Comparison of ENCODE assay signal across 14 cellular contexts in the genomic region with DNA sequence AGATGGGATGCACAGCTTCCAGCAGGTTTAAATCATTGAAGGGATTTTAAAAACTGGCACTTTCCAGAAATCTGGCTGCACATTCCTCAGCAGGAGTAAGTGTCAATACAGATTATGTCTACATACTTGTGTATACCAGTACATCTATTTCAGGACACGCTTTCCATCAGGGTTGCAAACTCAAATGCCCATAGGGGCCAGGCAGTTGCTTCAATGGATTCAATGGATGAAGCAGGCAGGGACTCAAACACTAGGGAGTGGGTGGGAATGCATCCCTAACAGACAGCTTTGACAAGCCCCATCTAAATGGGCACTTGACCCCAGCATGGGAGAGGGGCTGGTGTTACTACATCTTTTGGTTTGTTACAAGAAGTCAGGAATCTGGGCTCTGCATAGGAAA.
DNase-seq lines count a peak whose midpoint lies in the region; ATAC-seq and TF ChIP-seq lines count a peak whose summit lies in the region.
"Had no signal": no experiment of that assay in that cellular context is flagged by ENCODE, and none has a peak within 500 bp of the region (broad histone marks: within the 10 kb centered on the region; RNA-seq: fewer than 3 reads in every experiment).

No MANE protein-coding gene starts in this region.

- H3K27ac Mint-ChIP-seq in activated naive CD4-positive, alpha-beta T cell treated with anti-CD3 and anti-CD28 coated beads for 36 hours = peak overlapping the region; percentile 95
- peak overlapping the region; percentile 94 to 96 for H3K27ac Mint-ChIP-seq in effector memory CD8-positive, alpha-beta T cell
- peak overlapping the region; percentile 97 for H3K27ac Mint-ChIP-seq in stimulated activated naive CD8-positive, alpha-beta T cell treated with anti-CD3 and anti-CD28 coated beads, Interleukin-15, amount 100 ng/mL, for 72 hours

- H3K36me3 Mint-ChIP-seq in activated naive CD4-positive, alpha-beta T cell treated with anti-CD3 and anti-CD28 coated beads for 36 hours (ENCODE audit: low read depth) = peaks cover 6% of the 10 kb centered on the region
- peaks cover 15% of the 10 kb centered on the region for H3K36me3 Mint-ChIP-seq in effector memory CD8-positive, alpha-beta T cell (ENCODE audit: insufficient read depth)
- H3K36me3 Mint-ChIP-seq: brain had no signal

- peaks cover 3% of the 10 kb centered on the region for H3K9me3 Mint-ChIP-seq in activated naive CD4-positive, alpha-beta T cell treated with anti-CD3 and anti-CD28 coated beads for 36 hours
- H3K9me3 Mint-ChIP-seq in effector memory CD8-positive, alpha-beta T cell = no peaks in the 10 kb centered on the region
- H3K9me3 Mint-ChIP-seq in stimulated activated naive CD8-positive, alpha-beta T cell treated with anti-CD3 and anti-CD28 coated beads, Interleukin-15, amount 100 ng/mL, for 72 hours = no peaks in the 10 kb centered on the region
- H3K9me3 Mint-ChIP-seq: activated T-cell treated with anti-CD3 and anti-CD28 coated beads, Interleukin-2, amount 50 U/mL, for 4 hours had no signal

- H3K4me3 Mint-ChIP-seq in activated naive CD4-positive, alpha-beta T cell treated with anti-CD3 and anti-CD28 coated beads for 36 hours = no peak overlapping the region
- H3K4me3 Mint-ChIP-seq in effector memory CD8-positive, alpha-beta T cell = peak overlapping the region; percentile 14 to 29
- H3K4me3 Mint-ChIP-seq in stimulated activated naive CD8-positive, alpha-beta T cell treated with anti-CD3 and anti-CD28 coated beads, Interleukin-15, amount 100 ng/mL, for 72 hours = peak overlapping the region; percentile 15 to 67
- H3K4me3 Mint-ChIP-seq: activated T-cell treated with anti-CD3 and anti-CD28 coated beads, Interleukin-2, amount 50 U/mL, for 4 hours; brain had no signal

- H3K27ac ChIP-seq in SK-N-MC (0 out of 2 replicates have a peak overlapping the region, but pooled peaks have one; percentile 16), foreskin keratinocyte (no peak overlapping the region)
- H3K27ac ChIP-seq: WERI-Rb-1 had no signal

- no peak for TF ChIP-seq CTCF in foreskin keratinocyte (conservative IDR thresholded peaks at IDR 0.05)

- no peak overlapping the region for H3K4me3 ChIP-seq in SK-N-MC

- H3K27me3 Mint-ChIP-seq in activated naive CD4-positive, alpha-beta T cell treated with anti-CD3 and anti-CD28 coated beads for 36 hours (ENCODE audit: low read depth) = no peaks in the 10 kb centered on the region
- no peaks in the 10 kb centered on the region for H3K27me3 Mint-ChIP-seq in effector memory CD8-positive, alpha-beta T cell
- no peaks in the 10 kb centered on the region for H3K27me3 Mint-ChIP-seq in stimulated activated naive CD8-positive, alpha-beta T cell treated with anti-CD3 and anti-CD28 coated beads, Interleukin-15, amount 100 ng/mL, for 72 hours

- intact Hi-C loops in activated naive CD4-positive, alpha-beta T cell treated with anti-CD3 and anti-CD28 coated beads for 36 hours (cut with micrococcal nuclease) = no loop called here

- H3K9ac ChIP-seq in SK-N-MC (ENCODE audit: insufficient read length) = no peak overlapping the region

- DNase-seq in activated naive CD4-positive, alpha-beta T cell treated with anti-CD3 and anti-CD28 coated beads for 36 hours = no peak
- DNase-seq in activated naive CD4-positive, alpha-beta T cell treated with Interleukin-2 at 50 U/mL for 16 hours = no peak
- DNase-seq in SK-N-MC (ENCODE audit: low read depth, low spot score) (no peak), NCI-H2227 treated with DMSO at 0.1 percent for 48 hours (lab: John Stamatoyannopoulos, UW) (no peak), foreskin keratinocyte (no peak)
- DNase-seq in effector memory CD8-positive, alpha-beta T cell = no peak
- DNase-seq in stimulated activated naive CD8-positive, alpha-beta T cell treated with anti-CD3 and anti-CD28 coated beads, Interleukin-15, amount 100 ng/mL, for 72 hours = no peak
- DNase-seq in activated CD4-positive, CD25-positive, alpha-beta regulatory T cell (lab: John Stamatoyannopoulos, UW) = no peak
- DNase-seq: activated T-cell treated with anti-CD3 and anti-CD28 coated beads, Interleukin-2, amount 50 U/mL, for 4 hours; Kasumi-1; NCI-H510A treated with DMSO at 0.1 percent for 48 hours; WERI-Rb-1 had no signal

- H3K9me3 ChIP-seq in SK-N-MC (ENCODE audit: low read depth, low read length) = no peaks in the 10 kb centered on the region

- peaks cover 87% of the 10 kb centered on the region for H3K4me1 Mint-ChIP-seq in activated naive CD4-positive, alpha-beta T cell treated with anti-CD3 and anti-CD28 coated beads for 36 hours (ENCODE audit: low read depth)
- H3K4me1 Mint-ChIP-seq in effector memory CD8-positive, alpha-beta T cell (ENCODE audit: low read depth in 2 of 2) = peaks cover 60 to 84% of the 10 kb centered on the region in 2 donors
- peaks cover 97% of the 10 kb centered on the region for H3K4me1 Mint-ChIP-seq in stimulated activated naive CD8-positive, alpha-beta T cell treated with anti-CD3 and anti-CD28 coated beads, Interleukin-15, amount 100 ng/mL, for 72 hours

- no peak for ATAC-seq in effector memory CD8-positive, alpha-beta T cell (replicated peaks)
- ATAC-seq in stimulated activated naive CD8-positive, alpha-beta T cell treated with anti-CD3 and anti-CD28 coated beads, Interleukin-15, amount 100 ng/mL, for 72 hours = no peak
- no peak for ATAC-seq in foreskin keratinocyte
- ATAC-seq: activated T-cell treated with anti-CD3 and anti-CD28 coated beads, Interleukin-2, amount 50 U/mL, for 4 hours; SK-N-SH treated with all-trans-retinoic acid at 6 μM for 48 hours had no signal

- CTCF ChIA-PET in activated naive CD4-positive, alpha-beta T cell treated with anti-CD3 and anti-CD28 coated beads for 36 hours (lab: Charles Lee) = interaction anchor here (0.6 to 1.3 kb wide), 3 partner anchors 17 to 315 kb away, joined by 3 to 7 read pairs (median 4); no protein-coding TSS in a partner anchor

- H3K4me1 ChIP-seq in foreskin keratinocyte = peaks cover 35% of the 10 kb centered on the region

- H3K36me3 ChIP-seq in SK-N-MC (ENCODE audit: insufficient read depth, low read length) = no peaks in the 10 kb centered on the region
- H3K36me3 ChIP-seq: WERI-Rb-1 had no signal

- H3K27me3 ChIP-seq in foreskin keratinocyte = no peaks in the 10 kb centered on the region
